Comparison of ENCODE assay signal across 8 cellular contexts in genomic region chr12:89707623-89707991, GRCh38. TPM values are rescaled to one million over a fixed set of nuclear protein-coding genes. Genes with fewer than 3 reads are reported as not detected.
DNase-seq lines count a peak whose midpoint lies in the region; ATAC-seq and TF ChIP-seq lines count a peak whose summit lies in the region.

No MANE protein-coding gene starts in this region.

- no peaks in the 10 kb centered on the region for H3K27me3 Mint-ChIP-seq in T-helper 17 cell

- 4% methylated on average over 13 of the region's 19 CpGs for WGBS in SK-N-SH (ENCODE audit: low lambda C conversion rate)
- 3 to 4% methylated on average over 6 to 19 of the region's 19 CpGs for WGBS in testis, 2 donors

- ATAC-seq in SK-N-SH treated with all-trans-retinoic acid at 6 μM for 48 hours (no peak), T-helper 17 cell (no peak), GM19035 (IDR thresholded peaks at IDR 0.05; ENCODE audit: unreplicated experiment) (no peak), GM21825 (IDR thresholded peaks at IDR 0.05; ENCODE audit: unreplicated experiment) (no peak)

- peak overlapping the region; percentile 95 for H3K4me3 Mint-ChIP-seq in T-helper 17 cell

- H3K36me3 Mint-ChIP-seq in T-helper 17 cell (ENCODE audit: low read depth), result no peaks in the 10 kb centered on the region

- no peaks in the 10 kb centered on the region for H3K9me2 ChIP-seq in SK-N-SH

- TF ChIP-seq EP300 in SK-N-SH (IDR thresholded peaks at IDR 0.05; ENCODE audit: borderline replicate concordance in 1 of 2, low read depth in 1 of 2, low read length in 1 of 2), result no peak

- intact Hi-C loops in testis (cut with DNase I; ENCODE audit: low total_unique reads), result no loop called here

- peaks cover 55% of the 10 kb centered on the region for H3K79me2 ChIP-seq in SK-N-SH (ENCODE audit: insufficient read depth)

- H3K4me2 ChIP-seq in SK-N-SH, result peak overlapping the region; percentile 97

- H3K36me3 ChIP-seq in SK-N-SH (replicated peaks in 1 of 2; ENCODE audit: control insufficient read depth in 1 of 2, insufficient read depth in 2 of 2, low read length in 1 of 2), result no peaks in the 10 kb centered on the region
- no peaks in the 10 kb centered on the region for H3K36me3 ChIP-seq in testis (ENCODE audit: low read depth, missing control alignments)

- peaks cover 16% of the 10 kb centered on the region for H3F3A ChIP-seq in SK-N-SH (replicated peaks; ENCODE audit: insufficient read depth)

- DNase-seq in SK-N-SH (peak; percentile 60), T-helper 17 cell (peak in 1 of 3 donors; percentile 13), dermis blood vessel endothelial cell (peak; percentile 32), medulla oblongata (ENCODE audit: extremely low spot score) (peak; percentile 21), testis (no peak)

- CTCF ChIA-PET in SK-N-SH (lab: Yijun Ruan, JAX), result interaction anchor here (1.4 to 2.4 kb wide), 4 partner anchors 11 to 164 kb away, joined by 3 to 17 read pairs (median 4); no protein-coding TSS in a partner anchor

- POLR2A ChIA-PET in SK-N-SH (lab: Yijun Ruan, JAX), result no interaction called here

- H3K4me3 ChIP-seq in SK-N-SH (ENCODE audit: low read depth in 2 of 2, low read length in 1 of 2) (peak overlapping the region; percentile 91 to 94), testis (peak overlapping the region; percentile 89 to 96)

- H3K27me3 ChIP-seq in SK-N-SH (ENCODE audit: insufficient read depth) (no peaks in the 10 kb centered on the region), testis (no peaks in the 10 kb centered on the region)

- peak overlapping the region; percentile 79 for H2AFZ ChIP-seq in SK-N-SH (ENCODE audit: low read depth)

- peak overlapping the region; percentile 95 for H3K27ac Mint-ChIP-seq in T-helper 17 cell

- H4K20me1 ChIP-seq in SK-N-SH (ENCODE audit: insufficient read depth), result peaks cover 12% of the 10 kb centered on the region; the same call in 1 of the 2 replicates

- no peak for TF ChIP-seq RAD21 in SK-N-SH (IDR thresholded peaks at IDR 0.05; ENCODE audit: low read length)

- H3K9me3 ChIP-seq in SK-N-SH, result no peaks in the 10 kb centered on the region
- H3K9me3 ChIP-seq in T-helper 17 cell (ENCODE audit: control insufficient read depth, low read length, poor library complexity, severe bottlenecking), result no peaks in the 10 kb centered on the region
- H3K9me3 ChIP-seq in testis, result no peaks in the 10 kb centered on the region

- TF ChIP-seq CTCF in SK-N-SH (IDR thresholded peaks at IDR 0.05) (no peak), testis (IDR thresholded peaks at IDR 0.05) (no peak)

- peak overlapping the region; percentile 74; the same call in 1 of the 2 replicates for H3K9ac ChIP-seq in SK-N-SH

- H3K27ac ChIP-seq in SK-N-SH (ENCODE audit: low read depth in 2 of 2, low read length in 1 of 2) (peak overlapping the region; percentile 85 to 96; a peak in 3 of 4 replicates), testis (peak overlapping the region; percentile 98 to 99)

- H3K4me1 Mint-ChIP-seq in T-helper 17 cell, result peaks cover 42% of the 10 kb centered on the region

- peaks cover 0 to 2% of the 10 kb centered on the region in 2 experiments; a peak in 3 of 4 replicates for H3K4me1 ChIP-seq in SK-N-SH (ENCODE audit: control insufficient read depth in 1 of 2, insufficient read depth in 2 of 2, low read depth in 1 of 2, low read length in 1 of 2)
- H3K4me1 ChIP-seq in testis, result peaks cover 12% of the 10 kb centered on the region

- no peak for TF ChIP-seq POLR2A in testis (IDR thresholded peaks at IDR 0.05)

TF ChIP-seq in SK-N-SH, 30 proteins besides CTCF, POLR2A, EP300 and RAD21:
- TF ChIP-seq SMC3 (IDR thresholded peaks at IDR 0.05; ENCODE audit: low read depth, low read length), result no peak
- TF ChIP-seq YY1 (IDR thresholded peaks at IDR 0.05; ENCODE audit: low read depth), result no peak
- no peak for TF ChIP-seq RXRA (IDR thresholded peaks at IDR 0.05; ENCODE audit: borderline replicate concordance, low read depth)
- TF ChIP-seq MXI1 (IDR thresholded peaks at IDR 0.05; ENCODE audit: low read depth, low read length), result no peak
- TF ChIP-seq MAX (IDR thresholded peaks at IDR 0.05; ENCODE audit: low read depth), result no peak
- TF ChIP-seq TEAD4 (IDR thresholded peaks at IDR 0.05; ENCODE audit: borderline replicate concordance, insufficient read depth), result no peak
- TF ChIP-seq POLR2AphosphoS5 (IDR thresholded peaks at IDR 0.05; ENCODE audit: low read depth, low read length), result no peak
- TF ChIP-seq ZBTB33 (IDR thresholded peaks at IDR 0.05; ENCODE audit: borderline replicate concordance, low read depth), result no peak
- no peak for TF ChIP-seq JUND (IDR thresholded peaks at IDR 0.05)
- no peak for TF ChIP-seq NFIC (IDR thresholded peaks at IDR 0.05; ENCODE audit: borderline replicate concordance)
- TF ChIP-seq GABPA (IDR thresholded peaks at IDR 0.05; ENCODE audit: low read depth), result no peak

TF ChIP-seq in SK-N-SH treated with all-trans-retinoic acid at 6 μM for 48 hours, 23 proteins besides CTCF, POLR2A, EP300 and RAD21:
- TF ChIP-seq, protein P1, sequence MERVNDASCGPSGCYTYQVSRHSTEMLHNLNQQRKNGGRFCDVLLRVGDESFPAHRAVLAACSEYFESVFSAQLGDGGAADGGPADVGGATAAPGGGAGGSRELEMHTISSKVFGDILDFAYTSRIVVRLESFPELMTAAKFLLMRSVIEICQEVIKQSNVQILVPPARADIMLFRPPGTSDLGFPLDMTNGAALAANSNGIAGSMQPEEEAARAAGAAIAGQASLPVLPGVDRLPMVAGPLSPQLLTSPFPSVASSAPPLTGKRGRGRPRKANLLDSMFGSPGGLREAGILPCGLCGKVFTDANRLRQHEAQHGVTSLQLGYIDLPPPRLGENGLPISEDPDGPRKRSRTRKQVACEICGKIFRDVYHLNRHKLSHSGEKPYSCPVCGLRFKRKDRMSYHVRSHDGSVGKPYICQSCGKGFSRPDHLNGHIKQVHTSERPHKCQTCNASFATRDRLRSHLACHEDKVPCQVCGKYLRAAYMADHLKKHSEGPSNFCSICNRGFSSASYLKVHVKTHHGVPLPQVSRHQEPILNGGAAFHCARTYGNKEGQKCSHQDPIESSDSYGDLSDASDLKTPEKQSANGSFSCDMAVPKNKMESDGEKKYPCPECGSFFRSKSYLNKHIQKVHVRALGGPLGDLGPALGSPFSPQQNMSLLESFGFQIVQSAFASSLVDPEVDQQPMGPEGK (CRISPR knock-in tag; IDR thresholded peaks at IDR 0.05; ENCODE audit: borderline replicate concordance), result no peak

RNA-seq across cellular contexts. Expression of gene ATP2B1, which starts 1.0 kb away (rescaled TPM):
- polyA plus RNA-seq in SK-N-SH (2012; rRNA removed) (2.9 and 4.3 TPM in 2 replicates), testis (ENCODE audit: insufficient read depth, low read depth, low replicate concordance) (32.1 TPM)
- polyA plus RNA-seq in SK-N-SH (2012; cell fraction: cytosol; rRNA removed), result 4.8 and 6.1 TPM in 2 replicates
- polyA plus RNA-seq in SK-N-SH (2012; cell fraction: nucleus; rRNA removed), result 10.1 and 10.3 TPM in 2 replicates
- total RNA-seq in T-helper 17 cell (100 to 1,000 TPM; 123 to 158 TPM), dermis blood vessel endothelial cell (35.8 and 51.6 TPM in 2 replicates), testis (100 to 1,000 TPM in 1 of 2 donors, 10 to 100 TPM in 1; 98.7 to 142 TPM)
